ENCODE assay signal across 16 cellular contexts in the genomic region with DNA sequence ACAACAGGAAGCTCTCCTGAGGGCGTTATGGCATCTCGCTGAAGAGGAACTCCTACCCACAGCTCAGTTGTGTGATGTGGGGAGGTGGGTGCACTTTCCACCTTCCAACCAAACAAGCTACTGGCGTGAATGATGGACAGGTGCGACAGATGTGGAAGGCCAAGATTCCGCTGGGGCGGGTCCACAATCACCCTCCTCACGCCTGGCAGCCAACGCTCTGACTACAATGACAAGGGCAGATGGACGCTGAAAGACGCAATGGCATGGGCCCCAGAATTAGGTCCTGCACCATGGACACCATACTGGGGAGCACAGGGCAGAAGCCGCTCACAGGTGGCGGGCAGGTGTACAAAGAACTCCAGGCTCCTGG.
DNase-seq lines count a peak whose midpoint lies in the region; ATAC-seq, FAIRE-seq and TF ChIP-seq lines count a peak whose summit lies in the region.
"Had no signal": no experiment of that assay in that cellular context is flagged by ENCODE, and none has a peak within 500 bp of the region (broad histone marks: within the 10 kb centered on the region; RNA-seq: fewer than 3 reads in every experiment).

No MANE protein-coding gene starts in this region.

- H2BK120ac ChIP-seq in H1 (replicated peaks; ENCODE audit: low read depth, low read length): no peak overlapping the region

- peaks cover 2% of the 10 kb centered on the region for H3K27me3 Mint-ChIP-seq in GM23338 (ENCODE audit: insufficient read depth, low read depth, poor library complexity)
- H3K27me3 Mint-ChIP-seq in osteocyte (ENCODE audit: unreplicated experiment): no peaks in the 10 kb centered on the region
- H3K27me3 Mint-ChIP-seq in activated naive CD8-positive, alpha-beta T cell treated with anti-CD3 and anti-CD28 coated beads, Interleukin-2, amount 50 U/mL, for 24 hours: no peaks in the 10 kb centered on the region
- H3K27me3 Mint-ChIP-seq in activated CD8-positive, alpha-beta T cell treated with anti-CD3 and anti-CD28 coated beads for 36 hours: no peaks in the 10 kb centered on the region

- no peak for TF ChIP-seq POLR2A in H1 (IDR thresholded peaks at IDR 0.05; ENCODE audit: control extremely low read depth in 1 of 2, low read depth in 2 of 2, low read length in 2 of 2)

- peaks cover 23% of the 10 kb centered on the region for H3K79me2 ChIP-seq in GM23338 (replicated peaks; ENCODE audit: insufficient read depth)
- peaks cover 0 to 26% of the 10 kb centered on the region in 2 experiments; a peak in 3 of 4 replicates for H3K79me2 ChIP-seq in H1 (ENCODE audit: control insufficient read depth in 1 of 2, insufficient read depth in 2 of 2, low read length in 2 of 2)

- H3K23me2 ChIP-seq in H1 (ENCODE audit: low read depth, low read length): no peaks in the 10 kb centered on the region

- peak overlapping the region; percentile 84 for H2BK5ac ChIP-seq in H1 (ENCODE audit: low read depth, low read length)

- H3K36me3 Mint-ChIP-seq in GM23338 (ENCODE audit: low read depth) (peaks cover 5% of the 10 kb centered on the region; the same call in 1 of the 3 replicates), osteocyte (ENCODE audit: unreplicated experiment) (peaks cover 33% of the 10 kb centered on the region)
- peaks cover 1% of the 10 kb centered on the region for H3K36me3 Mint-ChIP-seq in activated naive CD8-positive, alpha-beta T cell treated with anti-CD3 and anti-CD28 coated beads, Interleukin-2, amount 50 U/mL, for 24 hours (ENCODE audit: low read depth)
- no peaks in the 10 kb centered on the region for H3K36me3 Mint-ChIP-seq in activated CD8-positive, alpha-beta T cell treated with anti-CD3 and anti-CD28 coated beads for 36 hours (ENCODE audit: low read depth)
- H3K36me3 Mint-ChIP-seq: CD4-positive, alpha-beta memory T cell had no signal

- POLR2A ChIA-PET in H1 (lab: Charles Lee; ENCODE audit: partially characterized antibody): interaction anchor here (0.6 to 1.6 kb wide), 3 partner anchors 12 to 82 kb away, joined by 3 to 4 read pairs (median 4); no protein-coding TSS in a partner anchor
- POLR2A ChIA-PET in activated CD8-positive, alpha-beta T cell treated with anti-CD3 and anti-CD28 coated beads for 36 hours (lab: Charles Lee): interaction anchor here (1.4 kb wide), 1 partner anchor 12 kb away, joined by 4 read pairs; no protein-coding TSS in a partner anchor

- no peak overlapping the region for H3K56ac ChIP-seq in H1 (replicated peaks; ENCODE audit: insufficient read length, low read depth, low read length)

- 86% methylated on average over 12 of the region's 12 CpGs; no CpG with 5 or more reads in 1 of the 2 experiments for WGBS in H1 (ENCODE audit: extremely low coverage in 1 of 2, insufficient coverage in 1 of 2, insufficient read length in 1 of 2, insufficient replicate concordance in 2 of 2, low coverage in 1 of 2, low lambda C conversion rate in 2 of 2, missing lambda C conversion rate in 1 of 2), 2 experiments

- H3K27ac ChIP-seq in BLaER1 (no peak overlapping the region), GM23338 (ENCODE audit: low read depth) (no peak overlapping the region; the same call in 1 of the 2 replicates), H1 (ENCODE audit: low read depth, low read length) (peak overlapping the region; percentile 30; the same call in 1 of the 2 replicates)
- H3K27ac ChIP-seq: C4-2B had no signal

- H3K27me3 ChIP-seq in BLaER1 (no peaks in the 10 kb centered on the region), GM23338 (ENCODE audit: insufficient read depth) (no peaks in the 10 kb centered on the region), H1 (replicated peaks in 1 of 4; ENCODE audit: control insufficient read depth in 3 of 4, extremely low read depth in 1 of 4, insufficient read depth in 3 of 4, low read length in 3 of 4) (no peaks in the 10 kb centered on the region)

- H4K5ac ChIP-seq in H1 (ENCODE audit: insufficient read length, low read depth, low read length): no peak overlapping the region

- intact Hi-C loops in activated CD8-positive, alpha-beta T cell treated with anti-CD3 and anti-CD28 coated beads for 36 hours (cut with micrococcal nuclease): no loop called here

- H3K9ac ChIP-seq in BLaER1 (no peak overlapping the region), H1 (replicated peaks in 1 of 4; ENCODE audit: extremely low read depth in 1 of 4, low read depth in 3 of 4, low read length in 3 of 4) (no peak overlapping the region)

- no peak for ATAC-seq in GM23338
- ATAC-seq in GM21390 (IDR thresholded peaks at IDR 0.05; ENCODE audit: unreplicated experiment): no peak
- no peak for ATAC-seq in activated naive CD8-positive, alpha-beta T cell treated with anti-CD3 and anti-CD28 coated beads, Interleukin-2, amount 50 U/mL, for 24 hours
- no peak for ATAC-seq in activated CD8-positive, alpha-beta T cell treated with anti-CD3 and anti-CD28 coated beads for 36 hours

- no peak for TF ChIP-seq RAD21 in H1 (IDR thresholded peaks at IDR 0.05 in 1 of 2, conservative IDR thresholded peaks at IDR 0.05 in 1 of 2; ENCODE audit: low read depth in 2 of 2, low read length in 2 of 2)

- H3K9me3 Mint-ChIP-seq in GM23338: no peaks in the 10 kb centered on the region; the same call in 1 of the 3 replicates
- no peaks in the 10 kb centered on the region for H3K9me3 Mint-ChIP-seq in osteocyte (ENCODE audit: unreplicated experiment)
- no peaks in the 10 kb centered on the region for H3K9me3 Mint-ChIP-seq in activated naive CD8-positive, alpha-beta T cell treated with anti-CD3 and anti-CD28 coated beads, Interleukin-2, amount 50 U/mL, for 24 hours
- no peaks in the 10 kb centered on the region for H3K9me3 Mint-ChIP-seq in activated CD8-positive, alpha-beta T cell treated with anti-CD3 and anti-CD28 coated beads for 36 hours
- H3K9me3 Mint-ChIP-seq: CD4-positive, alpha-beta memory T cell; IgD-negative memory B cell had no signal

- DNase-seq in GM23338 (ENCODE audit: low spot score) (no peak), H1 (ENCODE audit: low read depth in 1 of 2, low spot score in 2 of 2) (no peak), osteocyte (ENCODE audit: extremely low spot score, unreplicated experiment) (peak; percentile 73)
- DNase-seq in activated naive CD8-positive, alpha-beta T cell treated with anti-CD3 and anti-CD28 coated beads, Interleukin-2, amount 50 U/mL, for 24 hours: no peak
- no peak for DNase-seq in activated CD8-positive, alpha-beta T cell treated with anti-CD3 and anti-CD28 coated beads for 36 hours
- DNase-seq: ACHN; CD4-positive, alpha-beta memory T cell; DMS79; EL had no signal

- peak overlapping the region; percentile 11; the same call in 1 of the 2 replicates for H4K8ac ChIP-seq in H1 (ENCODE audit: extremely low read depth, insufficient read depth, low read length)

- peak overlapping the region; percentile 98; the same call in 1 of the 2 replicates for H2BK20ac ChIP-seq in H1 (ENCODE audit: low read length)

- no peak overlapping the region for H3K4me3 Mint-ChIP-seq in GM23338
- H3K4me3 Mint-ChIP-seq in osteocyte (ENCODE audit: unreplicated experiment): no peak overlapping the region
- no peak overlapping the region for H3K4me3 Mint-ChIP-seq in activated naive CD8-positive, alpha-beta T cell treated with anti-CD3 and anti-CD28 coated beads, Interleukin-2, amount 50 U/mL, for 24 hours
- no peak overlapping the region for H3K4me3 Mint-ChIP-seq in activated CD8-positive, alpha-beta T cell treated with anti-CD3 and anti-CD28 coated beads for 36 hours
- H3K4me3 Mint-ChIP-seq: CD4-positive, alpha-beta memory T cell had no signal

- H2AFZ ChIP-seq in GM23338: no peak overlapping the region
- no peak overlapping the region for H2AFZ ChIP-seq in H1 (ENCODE audit: low read length)

- H3K14ac ChIP-seq in H1 (ENCODE audit: insufficient read length): no peak overlapping the region

- no peaks in the 10 kb centered on the region for H3F3A ChIP-seq in GM23338 (replicated peaks; ENCODE audit: low read depth)

- CTCF ChIA-PET in H1 (lab: Charles Lee; ENCODE audit: partially characterized antibody): interaction anchor here (0.6 to 1.5 kb wide), 7 partner anchors 10 to 1235 kb away, joined by 3 to 6 read pairs (median 3); no protein-coding TSS in a partner anchor
- CTCF ChIA-PET in activated CD8-positive, alpha-beta T cell treated with anti-CD3 and anti-CD28 coated beads for 36 hours (lab: Charles Lee): no interaction called here

- peak overlapping the region; percentile 88 for H2AK5ac ChIP-seq in H1 (ENCODE audit: low read depth, low read length)

- no peak overlapping the region for H3K4me3 ChIP-seq in BLaER1
- no peak overlapping the region for H3K4me3 ChIP-seq in GM23338
- no peak overlapping the region for H3K4me3 ChIP-seq in H1 (ENCODE audit: extremely low read depth in 1 of 4, insufficient read depth in 2 of 4, low read depth in 3 of 4, low read length in 4 of 4)

- H3K9me3 ChIP-seq in BLaER1 (no peaks in the 10 kb centered on the region), H1 (ENCODE audit: insufficient read depth in 2 of 2, low read depth in 1 of 2, low read length in 1 of 2) (no peaks in the 10 kb centered on the region)

- H3K36me3 ChIP-seq in BLaER1: no peaks in the 10 kb centered on the region
- no peaks in the 10 kb centered on the region for H3K36me3 ChIP-seq in GM23338 (ENCODE audit: insufficient read depth)
- H3K36me3 ChIP-seq in H1 (ENCODE audit: control insufficient read depth in 2 of 4, insufficient read depth in 4 of 4, low read length in 3 of 4): no peaks in the 10 kb centered on the region

- H3K4ac ChIP-seq in H1 (replicated peaks; ENCODE audit: insufficient read length, low read depth, low read length): peak overlapping the region; percentile 82

- no peaks in the 10 kb centered on the region for H3K9me2 ChIP-seq in GM23338 (ENCODE audit: insufficient read depth)

- H2BK15ac ChIP-seq in H1 (ENCODE audit: low read length): no peak overlapping the region; the same call in 1 of the 2 replicates

- H3K79me1 ChIP-seq in H1 (ENCODE audit: low read depth, low read length): no peaks in the 10 kb centered on the region; the same call in 1 of the 2 replicates

- peak overlapping the region; percentile 53; the same call in 1 of the 2 replicates for H2BK12ac ChIP-seq in H1 (ENCODE audit: low read depth, low read length)

- H3K4me2 ChIP-seq in BLaER1: peak overlapping the region; percentile 34
- no peak overlapping the region for H3K4me2 ChIP-seq in GM23338
- H3K4me2 ChIP-seq in H1 (ENCODE audit: insufficient read depth in 1 of 2, low read depth in 2 of 2, low read length in 2 of 2): no peak overlapping the region

- peak overlapping the region; percentile 50; the same call in 1 of the 2 replicates for H3K27ac Mint-ChIP-seq in GM23338
- no peak overlapping the region for H3K27ac Mint-ChIP-seq in osteocyte (ENCODE audit: unreplicated experiment)
- no peak overlapping the region for H3K27ac Mint-ChIP-seq in activated naive CD8-positive, alpha-beta T cell treated with anti-CD3 and anti-CD28 coated beads, Interleukin-2, amount 50 U/mL, for 24 hours
- no peak overlapping the region for H3K27ac Mint-ChIP-seq in activated CD8-positive, alpha-beta T cell treated with anti-CD3 and anti-CD28 coated beads for 36 hours
- H3K27ac Mint-ChIP-seq: CD4-positive, alpha-beta memory T cell; IgD-negative memory B cell had no signal

- FAIRE-seq in H1 (lab: Jason Lieb, UNC): no peak
- FAIRE-seq: G401.6, GM12892, H54 had no signal

- TF ChIP-seq CTCF in GM23338 (conservative IDR thresholded peaks at IDR 0.05; ENCODE audit: low read depth in 2 of 2) (no peak), H1 (IDR thresholded peaks at IDR 0.05; ENCODE audit: control extremely low read depth in 1 of 3, insufficient read depth in 1 of 3, low read depth in 1 of 3, low read length in 3 of 3) (no peak), osteocyte (IDR thresholded peaks at IDR 0.05) (no peak)
- TF ChIP-seq CTCF in activated CD8-positive, alpha-beta T cell treated with anti-CD3 and anti-CD28 coated beads for 36 hours (IDR thresholded peaks at IDR 0.05): no peak

- H4K91ac ChIP-seq in H1 (replicated peaks; ENCODE audit: insufficient read length, low read length): peak overlapping the region; percentile 29

- peaks cover 42% of the 10 kb centered on the region for H3K4me1 Mint-ChIP-seq in GM23338
- peaks cover 34% of the 10 kb centered on the region for H3K4me1 Mint-ChIP-seq in osteocyte (ENCODE audit: unreplicated experiment)
- peaks cover 13% of the 10 kb centered on the region for H3K4me1 Mint-ChIP-seq in activated naive CD8-positive, alpha-beta T cell treated with anti-CD3 and anti-CD28 coated beads, Interleukin-2, amount 50 U/mL, for 24 hours
- H3K4me1 Mint-ChIP-seq in activated CD8-positive, alpha-beta T cell treated with anti-CD3 and anti-CD28 coated beads for 36 hours (ENCODE audit: low read depth): peaks cover 4% of the 10 kb centered on the region

- H3K4me1 ChIP-seq in BLaER1 (peaks cover 7% of the 10 kb centered on the region; the same call in 1 of the 2 replicates), GM23338 (ENCODE audit: insufficient read depth) (0 out of 2 replicates have a peak, but pooled peaks cover 3% of the 10 kb centered on the region), H1 (replicated peaks in 1 of 4; ENCODE audit: control insufficient read depth in 3 of 4, insufficient read depth in 4 of 4, low read length in 3 of 4) (peaks cover 2 to 9% (median 7%) of the 10 kb centered on the region in 4 experiments; a peak in 6 of 7 replicates)

- no peak for TF ChIP-seq EP300 in H1 (IDR thresholded peaks at IDR 0.05; ENCODE audit: borderline replicate concordance in 1 of 2, low read depth in 2 of 2, low read length in 2 of 2)

- no peak overlapping the region for H3K18ac ChIP-seq in H1 (ENCODE audit: extremely low read depth, low read length)

- no peaks in the 10 kb centered on the region for H4K20me1 ChIP-seq in BLaER1
- no peaks in the 10 kb centered on the region for H4K20me1 ChIP-seq in GM23338 (replicated peaks; ENCODE audit: insufficient read depth)
- H4K20me1 ChIP-seq in H1 (replicated peaks in 1 of 2; ENCODE audit: control insufficient read depth in 1 of 2, insufficient read depth in 2 of 2, low read length in 2 of 2): no peaks in the 10 kb centered on the region

- no peak overlapping the region for H3K23ac ChIP-seq in H1 (ENCODE audit: insufficient read length)
